8 cellular contexts compared by ENCODE assay signal in genomic region chr9:135887585-135888050, GRCh38. TPM values are rescaled to one million over a fixed set of nuclear protein-coding genes. Genes with fewer than 3 reads are reported as not detected.
DNase-seq lines count a peak whose midpoint lies in the region; ATAC-seq and TF ChIP-seq lines count a peak whose summit lies in the region.

No MANE protein-coding gene starts in this region.

- in situ Hi-C loops in GM13976 (cut with MboI; ENCODE audit: low sequenced_read_pairs, unreplicated experiment), result no loop called here

- TF ChIP-seq CTCF in GM13976 (IDR thresholded peaks at IDR 0.05; ENCODE audit: borderline replicate concordance, control extremely low read depth, extremely low read depth, insufficient read depth, missing control alignments) (no peak), endothelial cell (IDR thresholded peaks at IDR 0.05; ENCODE audit: unreplicated experiment) (no peak)

- H3K27me3 Mint-ChIP-seq in endothelial cell (ENCODE audit: unreplicated experiment), result peaks cover 9% of the 10 kb centered on the region

- DNase-seq in GM13976 (ENCODE audit: low spot score), result peak; percentile 78
- DNase-seq in activated CD4-positive, alpha-beta T cell treated with anti-CD3 and anti-CD28 coated beads for 24 hours (ENCODE audit: low read depth in 2 of 2), result peak; percentile 21 to 25
- no peak for DNase-seq in endothelial cell (ENCODE audit: low spot score)
- peak; percentile 23 to 44 for DNase-seq in stimulated activated CD4-positive, alpha-beta T cell treated with anti-CD3 and anti-CD28 coated beads, Interleukin-4, amount 100 ng/mL, for 4 hours
- DNase-seq in amniotic stem cell (lab: John Stamatoyannopoulos, UW), result no peak
- DNase-seq in NCI-H69 (lab: John Stamatoyannopoulos, UW), result no peak
- DNase-seq in NCI-H1436 treated with DMSO at 0.1 percent for 48 hours (lab: John Stamatoyannopoulos, UW), result no peak

- H3K27ac Mint-ChIP-seq in endothelial cell (ENCODE audit: unreplicated experiment), result peak overlapping the region; percentile 13

- no peaks in the 10 kb centered on the region for H3K9me3 Mint-ChIP-seq in endothelial cell (ENCODE audit: unreplicated experiment)

- peaks cover 62% of the 10 kb centered on the region for H3K4me1 Mint-ChIP-seq in endothelial cell (ENCODE audit: unreplicated experiment)

- peak; percentile 55 for ATAC-seq in HG03196 (IDR thresholded peaks at IDR 0.05; ENCODE audit: unreplicated experiment)

- peaks cover 5% of the 10 kb centered on the region for H3K36me3 Mint-ChIP-seq in endothelial cell (ENCODE audit: low read depth, unreplicated experiment)

- H3K4me3 Mint-ChIP-seq in endothelial cell (ENCODE audit: unreplicated experiment), result no peak overlapping the region

RNA-seq across cellular contexts. Expression of gene CAMSAP1, which starts 19.7 kb away (rescaled TPM):
- 44.7 TPM for total RNA-seq in endothelial cell (ENCODE audit: unreplicated experiment)

Comparison
In these comparisons a context has a peak if more than half of its experiments do, and no peak if none do; other contexts are left out.
1. DNase-seq: peak in GM13976 (single experiment), activated CD4-positive, alpha-beta T cell treated with anti-CD3 and anti-CD28 coated beads for 24 hours (2 of 2) and stimulated activated CD4-positive, alpha-beta T cell treated with anti-CD3 and anti-CD28 coated beads, Interleukin-4, amount 100 ng/mL, for 4 hours (2 of 2); none in endothelial cell (single experiment), amniotic stem cell (single experiment), NCI-H69 (single experiment) and NCI-H1436 treated with DMSO at 0.1 percent for 48 hours (single experiment).